ENCODE assay signal across 8 cellular contexts in genomic region chr11:75214411-75214821, GRCh38. TPM values are rescaled to one million over a fixed set of nuclear protein-coding genes. Genes with fewer than 3 reads are reported as not detected.
DNase-seq lines count a peak whose midpoint lies in the region; ATAC-seq and TF ChIP-seq lines count a peak whose summit lies in the region.

No MANE protein-coding gene starts in this region.

- peaks cover 3% of the 10 kb centered on the region; the same call in 1 of the 2 replicates for H4K20me1 ChIP-seq in GM23338 (replicated peaks; ENCODE audit: insufficient read depth)

- H3K9me2 ChIP-seq in GM23338 (ENCODE audit: insufficient read depth), result no peaks in the 10 kb centered on the region

- H3K4me1 Mint-ChIP-seq in GM23338, result peaks cover 5% of the 10 kb centered on the region; the same call in 1 of the 3 replicates
- H3K4me1 Mint-ChIP-seq in activated T-cell treated with anti-CD3 and anti-CD28 coated beads, Interleukin-2, amount 50 U/mL, for 4 hours (ENCODE audit: low read depth), result no peaks in the 10 kb centered on the region
- H3K4me1 Mint-ChIP-seq in progenitor cell of endocrine pancreas (ENCODE audit: low read depth), result no peaks in the 10 kb centered on the region

- no peak overlapping the region for H2AFZ ChIP-seq in GM23338

- intact Hi-C loops in uterus (cut with DNase I; ENCODE audit: low total_unique reads), result no loop called here

- no peak overlapping the region for H3K4me2 ChIP-seq in GM23338

- no peaks in the 10 kb centered on the region for H3K4me1 ChIP-seq in GM23338 (ENCODE audit: insufficient read depth)
- H3K4me1 ChIP-seq in Peyer's patch, result no peaks in the 10 kb centered on the region
- no peaks in the 10 kb centered on the region for H3K4me1 ChIP-seq in foreskin keratinocyte
- H3K4me1 ChIP-seq in uterus, result no peaks in the 10 kb centered on the region

- H3K27me3 Mint-ChIP-seq in GM23338 (ENCODE audit: insufficient read depth, low read depth, poor library complexity), result peaks cover 7% of the 10 kb centered on the region
- H3K27me3 Mint-ChIP-seq in activated T-cell treated with anti-CD3 and anti-CD28 coated beads, Interleukin-2, amount 50 U/mL, for 4 hours (ENCODE audit: low read depth), result peaks cover 44% of the 10 kb centered on the region
- H3K27me3 Mint-ChIP-seq in progenitor cell of endocrine pancreas, result peaks cover 60% of the 10 kb centered on the region

- TF ChIP-seq CTCF in GM23338 (conservative IDR thresholded peaks at IDR 0.05; ENCODE audit: low read depth in 2 of 2), result peak; percentile 59 to 64
- TF ChIP-seq CTCF in Peyer's patch (IDR thresholded peaks at IDR 0.05), result peak in 2 of 6 experiments; percentile 17 to 23
- TF ChIP-seq CTCF in foreskin keratinocyte (conservative IDR thresholded peaks at IDR 0.05), result peak; percentile 57
- TF ChIP-seq CTCF in progenitor cell of endocrine pancreas (IDR thresholded peaks at IDR 0.05; ENCODE audit: unreplicated experiment), result peak; percentile 59
- peak in 1 of 4 experiments; percentile 4 for TF ChIP-seq CTCF in uterus (IDR thresholded peaks at IDR 0.05)

- H3F3A ChIP-seq in GM23338 (replicated peaks; ENCODE audit: low read depth), result no peaks in the 10 kb centered on the region

- H3K27ac Mint-ChIP-seq in GM23338, result no peak overlapping the region
- H3K27ac Mint-ChIP-seq in progenitor cell of endocrine pancreas, result no peak overlapping the region

- H3K36me3 ChIP-seq in GM23338 (ENCODE audit: insufficient read depth), result no peaks in the 10 kb centered on the region
- no peaks in the 10 kb centered on the region for H3K36me3 ChIP-seq in Peyer's patch
- H3K36me3 ChIP-seq in uterus, result no peaks in the 10 kb centered on the region

- ATAC-seq in GM23338 (peak; percentile 100), foreskin keratinocyte (peak; percentile 83), HG03139 (IDR thresholded peaks at IDR 0.05; ENCODE audit: unreplicated experiment) (no peak)
- peak; percentile 63 to 72 for ATAC-seq in activated T-cell treated with anti-CD3 and anti-CD28 coated beads, Interleukin-2, amount 50 U/mL, for 4 hours

- H3K4me3 ChIP-seq in GM23338, result no peak overlapping the region
- H3K4me3 ChIP-seq in Peyer's patch, result no peak overlapping the region
- no peak overlapping the region for H3K4me3 ChIP-seq in uterus

- DNase-seq in A172 (ENCODE audit: low spot score), result peak; percentile 87
- peak; percentile 99 for DNase-seq in GM23338 (ENCODE audit: low spot score)
- DNase-seq in Peyer's patch, result peak; percentile 30 to 81 (median 69)
- DNase-seq in activated T-cell treated with anti-CD3 and anti-CD28 coated beads, Interleukin-2, amount 50 U/mL, for 4 hours, result peak; percentile 63
- DNase-seq in foreskin keratinocyte, result peak in 1 of 2 donors; percentile 55
- DNase-seq in progenitor cell of endocrine pancreas (ENCODE audit: low spot score, unreplicated experiment), result peak; percentile 87
- DNase-seq in uterus, result peak; percentile 52 to 60

- H3K9me3 ChIP-seq in Peyer's patch, result no peaks in the 10 kb centered on the region
- H3K9me3 ChIP-seq in uterus, result no peaks in the 10 kb centered on the region

- H3K36me3 Mint-ChIP-seq in GM23338 (ENCODE audit: low read depth), result no peaks in the 10 kb centered on the region
- H3K36me3 Mint-ChIP-seq in activated T-cell treated with anti-CD3 and anti-CD28 coated beads, Interleukin-2, amount 50 U/mL, for 4 hours (ENCODE audit: insufficient read depth), result no peaks in the 10 kb centered on the region
- H3K36me3 Mint-ChIP-seq in progenitor cell of endocrine pancreas (ENCODE audit: insufficient read depth), result no peaks in the 10 kb centered on the region

- H3K27ac ChIP-seq in GM23338 (ENCODE audit: low read depth) (no peak overlapping the region), Peyer's patch (no peak overlapping the region), foreskin keratinocyte (no peak overlapping the region), uterus (no peak overlapping the region)

- H3K27me3 ChIP-seq in GM23338 (ENCODE audit: insufficient read depth) (no peaks in the 10 kb centered on the region), Peyer's patch (no peaks in the 10 kb centered on the region), foreskin keratinocyte (peaks cover 5% of the 10 kb centered on the region), uterus (no peaks in the 10 kb centered on the region)

- no peak for TF ChIP-seq POLR2A in Peyer's patch (IDR thresholded peaks at IDR 0.05)
- TF ChIP-seq POLR2A in uterus (IDR thresholded peaks at IDR 0.05), result no peak

- H3K4me3 Mint-ChIP-seq in GM23338, result no peak overlapping the region
- no peak overlapping the region for H3K4me3 Mint-ChIP-seq in activated T-cell treated with anti-CD3 and anti-CD28 coated beads, Interleukin-2, amount 50 U/mL, for 4 hours
- no peak overlapping the region for H3K4me3 Mint-ChIP-seq in progenitor cell of endocrine pancreas (ENCODE audit: low read depth)

- no peaks in the 10 kb centered on the region for H3K79me2 ChIP-seq in GM23338 (replicated peaks; ENCODE audit: insufficient read depth)

- H3K9me3 Mint-ChIP-seq in GM23338 (no peaks in the 10 kb centered on the region), progenitor cell of endocrine pancreas (ENCODE audit: low read depth) (no peaks in the 10 kb centered on the region)
- H3K9me3 Mint-ChIP-seq in activated T-cell treated with anti-CD3 and anti-CD28 coated beads, Interleukin-2, amount 50 U/mL, for 4 hours, result no peaks in the 10 kb centered on the region

TF ChIP-seq in GM23338, 12 proteins besides CTCF, POLR2A, EP300 and RAD21 (continues in another document):
- TF ChIP-seq ETS1 (IDR thresholded peaks at IDR 0.05) (no peak), EZH2phosphoT487 (IDR thresholded peaks at IDR 0.05; ENCODE audit: unreplicated experiment) (no peak), ZNF331 (CRISPR knock-in tag; IDR thresholded peaks at IDR 0.05; ENCODE audit: low read depth) (no peak), POLR2AphosphoS5 (IDR thresholded peaks at IDR 0.05; ENCODE audit: low read depth) (no peak), REST (IDR thresholded peaks at IDR 0.05; ENCODE audit: unreplicated experiment) (peak; percentile 97), JUNB (IDR thresholded peaks at IDR 0.05; ENCODE audit: unreplicated experiment) (no peak)

RNA-seq across cellular contexts. Expression of gene TPBGL, which starts 26.2 kb away (rescaled TPM):
- total RNA-seq in A172 (2014; rRNA removed; shearing (Covaris generic)), result not detected in 2 replicates
- 0.16 and 0.21 TPM in 2 replicates for total RNA-seq in GM23338 (2014; rRNA removed; shearing (Covaris generic))
- polyA plus RNA-seq in GM23338 (2016; fragmentation: Nextera tagmentation; extraction: Ambion mirVana) (0.08 and 0.40 TPM in 2 replicates), foreskin keratinocyte (0.01 TPM in 1 of 2 replicates, not detected in the other)
- total RNA-seq in Peyer's patch (under 1 TPM in 1 of 4 donors, not detected in 3; 0.35 TPM), foreskin keratinocyte (not detected in 2 replicates), progenitor cell of endocrine pancreas (0.11 TPM in 1 of 2 replicates, not detected in the other), uterus (1 to 10 TPM in 2 of 4 donors, under 1 TPM in 1, not detected in 1; 0.29 to 2.8 (median 1.0) TPM)
- under 1 TPM; 0.22 to 0.47 (median 0.40) TPM for total RNA-seq in activated T-cell treated with anti-CD3 and anti-CD28 coated beads, Interleukin-2, amount 50 U/mL, for 4 hours
